In the genomic region with DNA sequence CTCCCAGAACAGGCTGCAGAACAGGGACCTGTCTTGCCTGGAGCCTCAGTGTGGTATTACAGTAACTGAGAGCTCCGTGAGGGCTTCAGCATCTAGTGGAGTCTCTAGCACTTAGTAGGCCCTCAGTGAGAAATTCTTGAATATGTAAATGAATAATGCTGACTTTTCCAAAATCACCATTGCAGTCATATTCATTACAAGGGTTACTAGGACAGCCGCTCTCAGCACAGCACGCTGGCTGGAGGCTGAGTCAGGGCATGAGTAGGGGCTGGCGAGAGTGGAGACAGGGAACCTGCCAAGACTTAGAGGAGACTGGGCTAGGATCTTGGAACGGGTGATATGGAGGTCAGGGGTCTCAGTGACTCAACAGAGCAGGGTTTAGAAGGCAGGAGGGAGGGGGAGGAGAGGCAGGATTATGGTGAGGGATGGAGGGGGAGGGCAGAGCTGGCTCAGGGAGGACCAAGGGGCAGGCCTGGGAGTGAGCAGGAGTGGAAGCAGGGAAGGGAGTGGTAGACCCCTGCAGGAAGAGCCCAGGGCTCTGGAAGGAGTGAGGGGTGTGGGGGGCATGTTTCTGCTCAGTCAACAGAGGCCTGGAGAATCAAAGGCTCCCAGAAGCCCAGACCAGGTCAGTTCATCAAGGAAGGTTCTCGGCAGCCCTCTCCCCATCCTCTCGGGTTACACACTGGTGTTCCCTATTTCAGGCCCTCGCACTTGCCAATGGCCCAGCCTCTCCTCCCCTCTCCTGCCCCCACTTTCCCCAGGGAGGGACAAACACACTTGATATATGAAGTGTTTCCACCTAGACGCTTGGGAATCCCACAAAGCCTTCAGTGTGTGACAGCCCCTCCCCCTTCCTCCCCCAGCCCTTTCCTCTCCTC, we compare ENCODE assay signal across 9 cellular contexts. TPM values are rescaled to one million over a fixed set of nuclear protein-coding genes. Genes with fewer than 3 reads are reported as not detected.
DNase-seq lines count a peak whose midpoint lies in the region; ATAC-seq, FAIRE-seq and TF ChIP-seq lines count a peak whose summit lies in the region.
"Had no signal": no experiment of that assay in that cellular context is flagged by ENCODE, and none has a peak within 500 bp of the region (broad histone marks: within the 10 kb centered on the region; RNA-seq: fewer than 3 reads in every experiment).

No MANE protein-coding gene starts in this region.

- peak overlapping the region; percentile 92 for H2AK5ac ChIP-seq in mesenchymal stem cell (ENCODE audit: low read length, severe bottlenecking)

- peaks cover 0 to 10% of the 10 kb centered on the region in 2 experiments for H3K27me3 ChIP-seq in mesenchymal stem cell (ENCODE audit: control insufficient read depth in 1 of 2, insufficient read depth in 1 of 2, low read length in 2 of 2)

- TF ChIP-seq POLR2A in GM12892 (IDR thresholded peaks at IDR 0.05; ENCODE audit: low read depth, low read length): no peak

- 10% methylated on average over 7 of the region's 9 CpGs for WGBS in mesenchymal stem cell

- DNase-seq in A172 (ENCODE audit: low spot score): peak; percentile 83
- DNase-seq in HPDE6-E6E7 (ENCODE audit: extremely low spot score): peak; percentile 59
- peak; percentile 88 to 98 for DNase-seq in cardiac fibroblast (ENCODE audit: low read depth in 2 of 2)
- peak; percentile 94 for DNase-seq in mesenchymal stem cell
- no peak for DNase-seq in left lobe of liver (ENCODE audit: low spot score)
- no peak for DNase-seq in GM12892 (ENCODE audit: insufficient read length)
- DNase-seq: DND-41 had no signal

- H3K9ac ChIP-seq in mesenchymal stem cell (ENCODE audit: low read length): peak overlapping the region; percentile 60

- peaks cover 36% of the 10 kb centered on the region for H3K4me1 ChIP-seq in mesenchymal stem cell (ENCODE audit: control insufficient read depth, insufficient read depth, low read depth, low read length)

- H4K91ac ChIP-seq in mesenchymal stem cell (ENCODE audit: low read length): peak overlapping the region; percentile 40

- no peaks in the 10 kb centered on the region for H3K79me1 ChIP-seq in mesenchymal stem cell (replicated peaks; ENCODE audit: low read length, poor library complexity, severe bottlenecking)

- no peak overlapping the region for H3K23ac ChIP-seq in mesenchymal stem cell (ENCODE audit: low read length in 2 of 2)

- no peak for TF ChIP-seq CTCF in cardiac fibroblast (IDR thresholded peaks at IDR 0.05; ENCODE audit: low read depth, low read length)

- peak overlapping the region in 1 of 2 experiments; percentile 93 for H3K4ac ChIP-seq in mesenchymal stem cell (ENCODE audit: low read depth in 1 of 2, low read length in 2 of 2)

- H2BK5ac ChIP-seq in mesenchymal stem cell (ENCODE audit: low read depth, low read length, poor library complexity, severe bottlenecking): peak overlapping the region; percentile 67

- H2BK12ac ChIP-seq in mesenchymal stem cell (ENCODE audit: low read length in 2 of 2): peak overlapping the region; percentile 70 to 96

- H4K8ac ChIP-seq in mesenchymal stem cell (ENCODE audit: low read length): peak overlapping the region; percentile 91

- H3K4me3 ChIP-seq in cardiac fibroblast (replicated peaks in 1 of 2; ENCODE audit: low read depth in 2 of 2, low read length in 2 of 2) (no peak overlapping the region), mesenchymal stem cell (ENCODE audit: insufficient read depth in 1 of 2, low read depth in 1 of 2, low read length in 2 of 2) (no peak overlapping the region)

- peak overlapping the region; percentile 39 for H2BK15ac ChIP-seq in mesenchymal stem cell (ENCODE audit: low read depth, poor library complexity, severe bottlenecking)

- H3K4me2 ChIP-seq in mesenchymal stem cell (ENCODE audit: low read length, poor library complexity, severe bottlenecking): peak overlapping the region; percentile 37

- peak overlapping the region; percentile 1 for H2AFZ ChIP-seq in mesenchymal stem cell (ENCODE audit: low read depth, low read length)

- H3K27ac ChIP-seq in mesenchymal stem cell (ENCODE audit: low read length, poor library complexity, severe bottlenecking): peak overlapping the region; percentile 93

- H2BK120ac ChIP-seq in mesenchymal stem cell (ENCODE audit: low read depth, low read length): peak overlapping the region; percentile 61

- no peak for FAIRE-seq in GM12892 (lab: Jason Lieb, UNC)

- no peaks in the 10 kb centered on the region for H3K9me3 ChIP-seq in mesenchymal stem cell (ENCODE audit: control insufficient read depth, low read length)

- peak overlapping the region; percentile 56 to 69 for H3K18ac ChIP-seq in mesenchymal stem cell (ENCODE audit: low read depth in 1 of 2, low read length in 2 of 2)

- no peak overlapping the region for H3K14ac ChIP-seq in mesenchymal stem cell (ENCODE audit: low read length in 2 of 2)

- no peaks in the 10 kb centered on the region for H3K36me3 ChIP-seq in mesenchymal stem cell (ENCODE audit: control insufficient read depth in 1 of 2, insufficient read depth in 2 of 2, low read depth in 1 of 2, low read length in 2 of 2)

- ATAC-seq in GM21423 (IDR thresholded peaks at IDR 0.05; ENCODE audit: unreplicated experiment): no peak
- no peak for ATAC-seq in left lobe of liver
- ATAC-seq in GM18520 (IDR thresholded peaks at IDR 0.05; ENCODE audit: unreplicated experiment): no peak

RNA-seq across cellular contexts. Expression of a gene that starts 42.3 kb away (rescaled TPM):
- 18.2 and 24.4 TPM in 2 replicates for total RNA-seq in A172 (2014; rRNA removed; shearing (Covaris generic))
- polyA plus RNA-seq in mesenchymal stem cell (2013, experiment 1 of 2): 43.8 TPM
- 45.5 TPM for polyA plus RNA-seq in mesenchymal stem cell (2013, experiment 2 of 2)
- total RNA-seq in left lobe of liver: 0.18 TPM
- polyA plus RNA-seq in GM12892 (2012; ENCODE audit: missing spikeins): 0.19 TPM

RNA-seq across cellular contexts. Expression of a gene that starts 56.7 kb away (rescaled TPM):
- 0.14 and 0.91 TPM in 2 replicates for total RNA-seq in A172 (2014; rRNA removed; shearing (Covaris generic))
- 0.15 TPM for polyA plus RNA-seq in mesenchymal stem cell (2013, experiment 1 of 2)
- 0.11 TPM for polyA plus RNA-seq in mesenchymal stem cell (2013, experiment 2 of 2)
- total RNA-seq in left lobe of liver: not detected
- polyA plus RNA-seq in GM12892 (2012; ENCODE audit: missing spikeins): 0.19 TPM

Comparison
In these comparisons a context has a peak if more than half of its experiments do, and no peak if none do; other contexts are left out.
1. DNase-seq: peak in A172 (single experiment), HPDE6-E6E7 (single experiment), cardiac fibroblast (2 of 2) and mesenchymal stem cell (single experiment); none in left lobe of liver (single experiment) and GM12892 (single experiment).
2. RNA of a gene that starts 42.3 kb away (total RNA-seq): 18.2 to 24.4 TPM in A172; 0.18 TPM in left lobe of liver (single experiment); every median in the first group is over 10 times any median in the second.